18 cellular contexts compared by ENCODE assay signal in the genomic region with DNA sequence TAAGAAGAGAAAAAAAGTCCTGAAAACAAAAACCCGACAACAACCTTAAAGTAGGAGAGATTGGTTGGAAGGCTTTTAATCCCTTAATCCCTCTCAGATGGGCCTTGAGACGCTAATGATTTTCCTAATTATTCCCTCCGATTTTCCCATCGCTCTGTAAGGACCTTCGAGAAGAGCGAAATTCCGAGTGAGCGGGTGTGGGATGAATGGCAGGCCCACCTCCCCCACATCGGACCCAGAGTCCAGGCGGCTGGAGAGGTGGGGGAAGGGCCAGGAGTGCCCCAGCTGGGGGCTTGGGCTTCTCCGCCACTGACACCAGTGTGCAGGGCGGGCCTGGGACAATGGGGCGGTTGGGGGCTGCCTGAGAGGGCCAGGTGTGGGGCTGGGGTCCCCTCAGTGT. TPM values are rescaled to one million over a fixed set of nuclear protein-coding genes. Genes with fewer than 3 reads are reported as not detected.
"Had no signal": no experiment of that assay in that cellular context is flagged by ENCODE, and none has a peak within 500 bp of the region (broad histone marks: within the 10 kb centered on the region; RNA-seq: fewer than 3 reads in every experiment).

No MANE protein-coding gene starts in this region.

- H3K9me3 ChIP-seq: ascending aorta, psoas muscle, sigmoid colon, spleen, testis had no signal

- H3K4me3 ChIP-seq: ascending aorta, psoas muscle, sigmoid colon, spleen, testis had no signal

- DNase-seq: activated CD4-positive, alpha-beta memory T cell treated with anti-CD3 and anti-CD28 coated beads, Interleukin-2, amount 10 ng/mL, durations not matched to agents 7 days and 5 days; activated CD4-positive, alpha-beta T cell treated with anti-CD3 and anti-CD28 coated beads for 4 hours; activated naive CD4-positive, alpha-beta T cell treated with anti-CD3 and anti-CD28 coated beads, Interleukin-2, amount 10 ng/mL, durations not matched to agents 7 days and 5 days; activated T-cell treated with anti-CD3 and anti-CD28 coated beads, Interleukin-2, amount 50 U/mL, for 24 hours; left ventricle myocardium superior; mesenchymal stem cell; psoas muscle; sigmoid colon; spleen; stimulated activated naive CD8-positive, alpha-beta T cell treated with anti-CD3 and anti-CD28 coated beads, Interleukin-15, amount 100 ng/mL, for 72 hours; T-helper 2 cell; testis had no signal

- H3K4me1 ChIP-seq: ascending aorta, psoas muscle, testis had no signal

- H3K4me1 Mint-ChIP-seq: activated CD4-positive, alpha-beta memory T cell treated with anti-CD3 and anti-CD28 coated beads, Interleukin-2, amount 10 ng/mL, durations not matched to agents 7 days and 5 days; activated naive CD4-positive, alpha-beta T cell treated with anti-CD3 and anti-CD28 coated beads, Interleukin-2, amount 10 ng/mL, durations not matched to agents 7 days and 5 days had no signal

- H3K36me3 Mint-ChIP-seq: activated naive CD4-positive, alpha-beta T cell treated with anti-CD3 and anti-CD28 coated beads, Interleukin-2, amount 10 ng/mL, durations not matched to agents 7 days and 5 days; natural killer cell treated with Interleukin-12 subunit alpha and Interleukin-12 subunit beta and Interleukin-15 and Interleukin-18, amount 100 ng/mL, for 72 hours; WTC11 had no signal

- H3K36me3 ChIP-seq: ascending aorta, sigmoid colon, spleen had no signal

- H3K9me3 Mint-ChIP-seq: activated CD4-positive, alpha-beta memory T cell treated with anti-CD3 and anti-CD28 coated beads, Interleukin-2, amount 10 ng/mL, durations not matched to agents 7 days and 5 days; activated naive CD4-positive, alpha-beta T cell treated with anti-CD3 and anti-CD28 coated beads, Interleukin-2, amount 10 ng/mL, durations not matched to agents 7 days and 5 days; activated T-cell treated with anti-CD3 and anti-CD28 coated beads, Interleukin-2, amount 50 U/mL, for 24 hours; natural killer cell treated with Interleukin-12 subunit alpha and Interleukin-12 subunit beta and Interleukin-15 and Interleukin-18, amount 100 ng/mL, for 72 hours; stimulated activated naive CD8-positive, alpha-beta T cell treated with anti-CD3 and anti-CD28 coated beads, Interleukin-15, amount 100 ng/mL, for 72 hours; WTC11 had no signal

- H3K27me3 ChIP-seq: ascending aorta, testis had no signal

- ATAC-seq: left ventricle myocardium superior; natural killer cell treated with Interleukin-12 subunit alpha and Interleukin-12 subunit beta and Interleukin-15 and Interleukin-18, amount 100 ng/mL, for 72 hours; psoas muscle; WTC11 had no signal

- H3K27ac Mint-ChIP-seq: activated CD4-positive, alpha-beta memory T cell treated with anti-CD3 and anti-CD28 coated beads, Interleukin-2, amount 10 ng/mL, durations not matched to agents 7 days and 5 days; activated naive CD4-positive, alpha-beta T cell treated with anti-CD3 and anti-CD28 coated beads, Interleukin-2, amount 10 ng/mL, durations not matched to agents 7 days and 5 days; activated T-cell treated with anti-CD3 and anti-CD28 coated beads, Interleukin-2, amount 50 U/mL, for 24 hours; natural killer cell treated with Interleukin-12 subunit alpha and Interleukin-12 subunit beta and Interleukin-15 and Interleukin-18, amount 100 ng/mL, for 72 hours; stimulated activated naive CD8-positive, alpha-beta T cell treated with anti-CD3 and anti-CD28 coated beads, Interleukin-15, amount 100 ng/mL, for 72 hours; WTC11 had no signal

- H3K4me3 Mint-ChIP-seq: activated CD4-positive, alpha-beta memory T cell treated with anti-CD3 and anti-CD28 coated beads, Interleukin-2, amount 10 ng/mL, durations not matched to agents 7 days and 5 days; activated naive CD4-positive, alpha-beta T cell treated with anti-CD3 and anti-CD28 coated beads, Interleukin-2, amount 10 ng/mL, durations not matched to agents 7 days and 5 days; activated T-cell treated with anti-CD3 and anti-CD28 coated beads, Interleukin-2, amount 50 U/mL, for 24 hours; natural killer cell treated with Interleukin-12 subunit alpha and Interleukin-12 subunit beta and Interleukin-15 and Interleukin-18, amount 100 ng/mL, for 72 hours; stimulated activated naive CD8-positive, alpha-beta T cell treated with anti-CD3 and anti-CD28 coated beads, Interleukin-15, amount 100 ng/mL, for 72 hours; WTC11 had no signal

- H3K27ac ChIP-seq: ascending aorta, psoas muscle, sigmoid colon, spleen, testis had no signal

RNA-seq across cellular contexts. Expression of a gene that starts 23.4 kb away (rescaled TPM):
- total RNA-seq: activated CD4-positive, alpha-beta memory T cell treated with anti-CD3 and anti-CD28 coated beads, Interleukin-2, amount 10 ng/mL, durations not matched to agents 7 days and 5 days; ascending aorta; dermis microvascular lymphatic vessel endothelial cell; kidney epithelial cell; left ventricle myocardium superior; natural killer cell treated with Interleukin-12 subunit alpha and Interleukin-12 subunit beta and Interleukin-15 and Interleukin-18, amount 100 ng/mL, for 72 hours; omental fat pad; psoas muscle; sigmoid colon had no signal
- polyA plus RNA-seq: psoas muscle, sigmoid colon had no signal

RNA-seq across cellular contexts. Expression of a gene that starts 54.1 kb away (rescaled TPM):
- total RNA-seq: ascending aorta; dermis microvascular lymphatic vessel endothelial cell; left ventricle myocardium superior; natural killer cell treated with Interleukin-12 subunit alpha and Interleukin-12 subunit beta and Interleukin-15 and Interleukin-18, amount 100 ng/mL, for 72 hours; omental fat pad; spleen had no signal
